Comparison of ENCODE assay signal across 23 cellular contexts in the genomic region with DNA sequence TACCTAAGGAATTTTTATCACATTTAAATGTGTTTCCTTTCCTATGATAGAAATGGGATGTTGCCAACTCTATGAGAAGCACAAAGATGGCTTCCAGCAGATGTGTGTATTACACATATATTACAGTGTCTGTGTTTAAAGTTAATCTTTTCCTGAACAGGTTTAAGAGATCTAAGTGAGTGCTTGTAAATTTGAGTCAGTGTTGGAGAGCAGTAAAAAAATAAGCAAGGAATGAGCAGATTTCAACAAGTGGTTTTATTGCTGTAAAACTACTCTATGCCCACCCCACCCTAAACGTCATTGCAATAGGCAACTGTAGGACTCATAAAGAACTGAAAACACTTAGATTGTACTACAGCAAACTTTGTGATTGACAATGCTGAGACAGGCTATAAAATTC.
A peak's percentile ranks its signal among the peaks of the same experiment; 100 is the strongest.
DNase-seq lines count a peak whose midpoint lies in the region; ATAC-seq, FAIRE-seq and TF ChIP-seq lines count a peak whose summit lies in the region.
"Had no signal": no experiment of that assay in that cellular context is flagged by ENCODE, and none has a peak within 500 bp of the region (broad histone marks: within the 10 kb centered on the region; RNA-seq: fewer than 3 reads in every experiment).

No MANE protein-coding gene starts in this region.

- no peak overlapping the region for H3K4me3 Mint-ChIP-seq in HFFc6
- H3K4me3 Mint-ChIP-seq: B cell had no signal

- intact Hi-C loops in pancreas (cut with DNase I): no loop called here

- peak; percentile 95 for FAIRE-seq in pancreas (lab: Jason Lieb, UNC)
- FAIRE-seq: A204.1, D721Med, HepG2, RCC 7860 had no signal

- H3K36me3 Mint-ChIP-seq in HFFc6 (ENCODE audit: low read depth): peaks cover 4% of the 10 kb centered on the region; the same call in 1 of the 2 replicates

- no peaks in the 10 kb centered on the region for H3K9me3 ChIP-seq in pancreas

- H3K4me3 ChIP-seq in fibroblast of villous mesenchyme (ENCODE audit: low read depth, low read length): no peak overlapping the region
- H3K4me3 ChIP-seq in pancreas: no peak overlapping the region

- WGBS in pancreas, 2 donors: 81 to 83% methylated on average over 1 of the region's 1 CpG

- H3K27ac ChIP-seq in pancreas: no peak overlapping the region

- no peaks in the 10 kb centered on the region for H3K27me3 ChIP-seq in pancreas

- no peaks in the 10 kb centered on the region for H3K4me1 ChIP-seq in pancreas

- peak overlapping the region; percentile 25 for H3K27ac Mint-ChIP-seq in HFFc6
- H3K27ac Mint-ChIP-seq: B cell had no signal

- TF ChIP-seq CTCF in HFFc6 (IDR thresholded peaks at IDR 0.05) (no peak), fibroblast of villous mesenchyme (IDR thresholded peaks at IDR 0.05; ENCODE audit: insufficient read depth, low read depth, low read length) (no peak), pancreas (IDR thresholded peaks at IDR 0.05) (no peak)

- no peak for ATAC-seq in pancreas
- ATAC-seq: HCT116, HepG2 had no signal

- no peaks in the 10 kb centered on the region for H3K36me3 ChIP-seq in pancreas

- H3K4me1 Mint-ChIP-seq in HFFc6 (ENCODE audit: low read depth): peaks cover 29% of the 10 kb centered on the region
- H3K4me1 Mint-ChIP-seq: B cell had no signal

- H3K27me3 Mint-ChIP-seq in HFFc6 (ENCODE audit: insufficient read depth): peaks cover 1% of the 10 kb centered on the region; the same call in 1 of the 2 replicates
- H3K27me3 Mint-ChIP-seq: B cell had no signal

- DNase-seq in EL (peak; percentile 11), HFFc6 (no peak), fibroblast of villous mesenchyme (ENCODE audit: low read depth) (peak; percentile 64), pancreas (no peak), SIG-M5 treated with dmso at 0.1 percent for 504 hours (lab: John Stamatoyannopoulos, UW; ENCODE audit: unreplicated experiment) (no peak), islet precursor cell (no peak), foreskin melanocyte (no peak)
- no peak for DNase-seq in stimulated activated CD4-positive, alpha-beta T cell treated with anti-CD3 and anti-CD28 coated beads, Interleukin-4, amount 100 ng/mL, for 24 hours
- DNase-seq: DMS53, GOT3, KBM-7, NCI-H1105, NCI-H146, NCI-H2029 treated with DMSO at 0.1 percent for 48 hours, NCI-H345, NCI-H524, NCI-H82 had no signal

- no peaks in the 10 kb centered on the region for H3K9me3 Mint-ChIP-seq in HFFc6

Comparison
In these comparisons a context has a peak if more than half of its experiments do, and no peak if none do; other contexts are left out.
1. DNase-seq: peak in EL (single experiment) and fibroblast of villous mesenchyme (single experiment); none in HFFc6 (single experiment), pancreas (0 of 6), SIG-M5 treated with dmso at 0.1 percent for 504 hours (single experiment), islet precursor cell (single experiment), foreskin melanocyte (single experiment) and stimulated activated CD4-positive, alpha-beta T cell treated with anti-CD3 and anti-CD28 coated beads, Interleukin-4, amount 100 ng/mL, for 24 hours (single experiment).